ENCODE assay signal across 23 cellular contexts in genomic region chr5:78923622-78923970, GRCh38.
DNase-seq lines count a peak whose midpoint lies in the region; ATAC-seq and TF ChIP-seq lines count a peak whose summit lies in the region.
"Had no signal": no experiment of that assay in that cellular context is flagged by ENCODE, and none has a peak within 500 bp of the region (broad histone marks: within the 10 kb centered on the region; RNA-seq: fewer than 3 reads in every experiment).

No MANE protein-coding gene starts in this region.

- H3K9me3 Mint-ChIP-seq in endodermal cell = no peaks in the 10 kb centered on the region
- H3K9me3 Mint-ChIP-seq: CD8-positive, alpha-beta T cell; GM23338; H9; IgD-negative memory B cell; T-cell had no signal

- H3K4me1 Mint-ChIP-seq in endodermal cell = peaks cover 47% of the 10 kb centered on the region
- H3K4me1 Mint-ChIP-seq: IgD-negative memory B cell, T-cell had no signal

- DNase-seq in endodermal cell (no peak), NCI-H226 (no peak), A673 (ENCODE audit: low spot score) (no peak)
- DNase-seq: Caco-2; CD8-positive, alpha-beta T cell; H9; MM.1S; NCI-H2029 treated with DMSO at 0.1 percent for 48 hours; NCI-H510A; NCI-H69; Right ventricle myocardium superior; RPMI8226; T-cell had no signal

- H3K27ac ChIP-seq in endodermal cell (ENCODE audit: low read depth, low read length) (no peak overlapping the region), A673 (ENCODE audit: low read depth, low read length, poor library complexity, severe bottlenecking) (no peak overlapping the region)
- H3K27ac ChIP-seq: C4-2B, KMS-11, SJSA1 had no signal

- no peaks in the 10 kb centered on the region for H3K9me3 ChIP-seq in endodermal cell (ENCODE audit: control insufficient read depth, low read length)
- no peaks in the 10 kb centered on the region for H3K9me3 ChIP-seq in A673 (ENCODE audit: low read depth, low read length, poor library complexity, severe bottlenecking)
- H3K9me3 ChIP-seq: Caco-2, SJSA1 had no signal

- H3K27me3 ChIP-seq in endodermal cell (ENCODE audit: control insufficient read depth, insufficient read depth, low read length, poor library complexity, severe bottlenecking) = no peaks in the 10 kb centered on the region
- no peaks in the 10 kb centered on the region for H3K27me3 ChIP-seq in A673 (replicated peaks; ENCODE audit: insufficient read depth, low read depth, low read length, poor library complexity)
- H3K27me3 ChIP-seq: SJSA1 had no signal

- H3K36me3 ChIP-seq in endodermal cell (ENCODE audit: control insufficient read depth, insufficient read depth, low read length) = no peaks in the 10 kb centered on the region
- H3K36me3 ChIP-seq in A673 (ENCODE audit: insufficient read depth, low read length, poor library complexity, severe bottlenecking) = no peaks in the 10 kb centered on the region
- H3K36me3 ChIP-seq: SJSA1 had no signal

- H3K4me1 ChIP-seq in endodermal cell (ENCODE audit: control insufficient read depth, insufficient read depth, low read length) = peaks cover 33% of the 10 kb centered on the region
- peaks cover 7% of the 10 kb centered on the region for H3K4me1 ChIP-seq in A673 (ENCODE audit: insufficient read depth, low read length, poor library complexity, severe bottlenecking)

- H3K4me3 Mint-ChIP-seq in endodermal cell = no peak overlapping the region
- H3K4me3 Mint-ChIP-seq: B cell; CD8-positive, alpha-beta T cell; GM23338; H9; IgD-negative memory B cell; T-cell had no signal

- H3K27ac Mint-ChIP-seq in endodermal cell = peak overlapping the region; percentile 46
- H3K27ac Mint-ChIP-seq: B cell; CD8-positive, alpha-beta T cell; GM23338; H9; IgD-negative memory B cell; T-cell had no signal

- H3K36me3 Mint-ChIP-seq in endodermal cell (ENCODE audit: low read depth) = peaks cover 4% of the 10 kb centered on the region

- POLR2A ChIA-PET in A673 (lab: Charles Lee; ENCODE audit: low non-redundant PET) = no interaction called here

- 89% methylated on average over 1 of the region's 1 CpG; no CpG with 5 or more reads in 1 of the 2 experiments for WGBS in endodermal cell (ENCODE audit: insufficient coverage in 1 of 2, insufficient read length in 1 of 2), 2 experiments

- CTCF ChIA-PET in A673 (lab: Charles Lee) = no interaction called here

- no peak overlapping the region for H3K9ac ChIP-seq in endodermal cell (ENCODE audit: extremely low read depth, low read length, poor library complexity, severe bottlenecking)
- H3K9ac ChIP-seq: KMS-11 had no signal

- H3K27me3 Mint-ChIP-seq in endodermal cell (ENCODE audit: insufficient read depth) = no peaks in the 10 kb centered on the region
- H3K27me3 Mint-ChIP-seq: B cell, IgD-negative memory B cell, T-cell had no signal

- intact Hi-C loops in A673 (cut with micrococcal nuclease; ENCODE audit: unreplicated experiment) = no loop called here

- H3K4me3 ChIP-seq in endodermal cell (ENCODE audit: low read length) (no peak overlapping the region), A673 (ENCODE audit: low read depth, low read length, poor library complexity, severe bottlenecking) (no peak overlapping the region)
- H3K4me3 ChIP-seq: GM23338, SJSA1 had no signal

- no peak for TF ChIP-seq CTCF in endodermal cell (conservative IDR thresholded peaks at IDR 0.05)
- TF ChIP-seq CTCF in A673 (conservative IDR thresholded peaks at IDR 0.05; ENCODE audit: low read depth, low read length) = no peak

- ATAC-seq in GM19452 (IDR thresholded peaks at IDR 0.05; ENCODE audit: unreplicated experiment) (peak; percentile 33), HG02610 (IDR thresholded peaks at IDR 0.05; ENCODE audit: unreplicated experiment) (peak; percentile 29), HG03045 (IDR thresholded peaks at IDR 0.05; ENCODE audit: unreplicated experiment) (peak; percentile 8), HG03432 (IDR thresholded peaks at IDR 0.05; ENCODE audit: unreplicated experiment) (no peak)
- ATAC-seq: CD8-positive, alpha-beta T cell; GM23338; T-cell had no signal

- BruUV-seq in A673 (replicated peaks; lab: Mats Ljungman, UMichigan) = no TSS peak
